11 cellular contexts compared by ENCODE assay signal in genomic region chr15:43939070-43939469, GRCh38.
DNase-seq lines count a peak whose midpoint lies in the region; ATAC-seq and TF ChIP-seq lines count a peak whose summit lies in the region.
"Had no signal": no experiment of that assay in that cellular context is flagged by ENCODE, and none has a peak within 500 bp of the region (broad histone marks: within the 10 kb centered on the region; RNA-seq: fewer than 3 reads in every experiment).

No MANE protein-coding gene starts in this region.

- no peak overlapping the region for H3K4me3 Mint-ChIP-seq in nephron progenitor cell
- H3K4me3 Mint-ChIP-seq: activated T-cell treated with anti-CD3 and anti-CD28 coated beads, Interleukin-2, amount 50 U/mL, for 72 hours had no signal

- H3K4me3 ChIP-seq in astrocyte of the cerebellum (ENCODE audit: low read depth, low read length): no peak overlapping the region

- TF ChIP-seq CTCF in astrocyte of the cerebellum (IDR thresholded peaks at IDR 0.05; ENCODE audit: low read depth, low read length, missing control alignments) (peak; percentile 66), nephron progenitor cell (IDR thresholded peaks at IDR 0.05) (peak; percentile 13)

- peaks cover 11% of the 10 kb centered on the region for H3K27me3 Mint-ChIP-seq in nephron progenitor cell (ENCODE audit: low read depth, poor library complexity)

- H3K36me3 Mint-ChIP-seq in nephron progenitor cell (ENCODE audit: low read depth): no peaks in the 10 kb centered on the region

- ATAC-seq in GM18502 (IDR thresholded peaks at IDR 0.05; ENCODE audit: poor library complexity, unreplicated experiment): no peak
- ATAC-seq: activated T-cell treated with anti-CD3 and anti-CD28 coated beads, Interleukin-2, amount 50 U/mL, for 72 hours had no signal

- no peak for TF ChIP-seq EP300 in Ishikawa (IDR thresholded peaks at IDR 0.05; ENCODE audit: borderline replicate concordance)

- in situ Hi-C loops in astrocyte of the cerebellum (cut with HindIII; ENCODE audit: low sequenced_read_pairs): no loop called here

- no peaks in the 10 kb centered on the region for H3K9me3 Mint-ChIP-seq in nephron progenitor cell
- H3K9me3 Mint-ChIP-seq: activated T-cell treated with anti-CD3 and anti-CD28 coated beads, Interleukin-2, amount 50 U/mL, for 72 hours had no signal

- peak; percentile 62 for TF ChIP-seq RAD21 in Ishikawa (IDR thresholded peaks at IDR 0.05; ENCODE audit: low read depth)

- H3K27ac Mint-ChIP-seq in nephron progenitor cell: no peak overlapping the region
- H3K27ac Mint-ChIP-seq: activated T-cell treated with anti-CD3 and anti-CD28 coated beads, Interleukin-2, amount 50 U/mL, for 72 hours had no signal

- DNase-seq in NCI-H1092 treated with DMSO at 0.1 percent for 48 hours (lab: John Stamatoyannopoulos, UW): peak; percentile 7
- no peak for DNase-seq in NCI-H1092 (lab: John Stamatoyannopoulos, UW)
- no peak for DNase-seq in astrocyte of the cerebellum (ENCODE audit: low read depth)
- DNase-seq in nephron progenitor cell: no peak
- no peak for DNase-seq in activated CD8-positive, alpha-beta memory T cell treated with anti-CD3 and anti-CD28 coated beads, Interleukin-2, amount 50 U/mL, for 4 hours
- DNase-seq in NCI-H2081 treated with DMSO at 0.1 percent for 48 hours (lab: John Stamatoyannopoulos, UW): no peak
- DNase-seq: activated T-cell treated with anti-CD3 and anti-CD28 coated beads, Interleukin-2, amount 50 U/mL, for 72 hours; hippocampal formation; NCI-H187 had no signal

- no peaks in the 10 kb centered on the region for H3K4me1 Mint-ChIP-seq in nephron progenitor cell

TF ChIP-seq in Ishikawa, 13 proteins besides CTCF, POLR2A, EP300 and RAD21:
- no peak for TF ChIP-seq REST (IDR thresholded peaks at IDR 0.05; ENCODE audit: low read depth)
- TF ChIP-seq USF1 (IDR thresholded peaks at IDR 0.05): no peak
- no peak for TF ChIP-seq CREB1 (IDR thresholded peaks at IDR 0.05; ENCODE audit: low read depth)
- no peak for TF ChIP-seq EGR1 (IDR thresholded peaks at IDR 0.05)
- no peak for TF ChIP-seq ZBTB7A (IDR thresholded peaks at IDR 0.05; ENCODE audit: low read depth)
- TF ChIP-seq NFIC (IDR thresholded peaks at IDR 0.05): no peak
- TF ChIP-seq YY1 (IDR thresholded peaks at IDR 0.05; ENCODE audit: low read depth): no peak
- TF ChIP-seq TCF12 (IDR thresholded peaks at IDR 0.05; ENCODE audit: low read depth): no peak
- no peak for TF ChIP-seq CEBPB (IDR thresholded peaks at IDR 0.05)
- no peak for TF ChIP-seq MAX (IDR thresholded peaks at IDR 0.05)
- TF ChIP-seq TAF1 (IDR thresholded peaks at IDR 0.05; ENCODE audit: low read depth): no peak
- TF ChIP-seq TEAD4 (IDR thresholded peaks at IDR 0.05): no peak
- no peak for TF ChIP-seq FOXM1 (IDR thresholded peaks at IDR 0.05; ENCODE audit: borderline replicate concordance, low read depth)
